Comparison of ENCODE assay signal across 1 cellular context in genomic region chr20:49297605-49298530, GRCh38.
TF ChIP-seq lines count a peak whose summit lies in the region.

No MANE protein-coding gene starts in this region.

TF ChIP-seq in HepG2, 621 proteins besides CTCF, POLR2A, EP300 and RAD21:
- no peak for TF ChIP-seq BCLAF1 (IDR thresholded peaks at IDR 0.05)
- peak; percentile 5; the same call in 1 of the 2 replicates for TF ChIP-seq RFX1 (IDR thresholded peaks at IDR 0.05)
